ENCODE assay signal across 28 cellular contexts in the genomic region with DNA sequence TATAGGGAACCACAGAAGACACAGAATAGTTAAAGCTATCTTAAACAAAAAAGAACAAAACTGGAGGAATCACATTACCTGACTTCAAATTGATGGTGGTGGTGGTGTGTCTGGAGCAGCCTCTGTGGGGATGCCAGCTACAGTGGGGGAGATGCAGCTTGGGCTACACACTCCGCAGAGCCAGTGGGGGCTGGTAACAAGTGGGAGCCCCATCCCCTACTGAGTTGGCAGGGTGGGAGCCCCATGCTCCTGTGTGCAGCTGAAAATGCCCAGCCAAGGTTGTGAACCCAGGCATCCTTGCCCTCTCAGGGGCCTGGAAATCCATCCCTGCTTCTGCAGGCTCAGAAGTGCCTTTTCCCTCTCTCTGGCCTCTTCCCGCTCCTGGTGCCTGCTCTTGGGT.
"Had no signal": no experiment of that assay in that cellular context is flagged by ENCODE, and none has a peak within 500 bp of the region (broad histone marks: within the 10 kb centered on the region; RNA-seq: fewer than 3 reads in every experiment).

No MANE protein-coding gene starts in this region.

- H3K36me3 ChIP-seq: suprapubic skin, thoracic aorta, thyroid gland, transverse colon, upper lobe of left lung, upper lobe of right lung, uterus, vagina had no signal

- H3K4me3 ChIP-seq: suprapubic skin, testis, thoracic aorta, thyroid gland, tibial artery, tibial nerve, transverse colon, upper lobe of left lung, upper lobe of right lung, uterus, vagina had no signal

- H3K27ac ChIP-seq: suprapubic skin, testis, thoracic aorta, thyroid gland, tibial artery, tibial nerve, transverse colon, upper lobe of left lung, upper lobe of right lung, uterus, vagina had no signal

- H3K4me3 Mint-ChIP-seq: stimulated activated effector memory CD8-positive, alpha-beta T cell treated with anti-CD3 and anti-CD28 coated beads, Interleukin-12 subunit alpha, Interleukin-12 subunit beta, amount 100 ng/mL, for 72 hours; stimulated activated memory B cell treated with anti-CD40 and anti-IgM and Interleukin-4, amounts not matched to agents 10 μg/mL and 1 μg/mL and 100 μg/mL, for 72 hours; stimulated activated naive B cell treated with anti-CD40 and anti-IgM and Interleukin-4, amounts not matched to agents 10 μg/mL and 1 μg/mL and 100 μg/mL, for 72 hours; stimulated activated naive CD8-positive, alpha-beta T cell treated with anti-CD3 and anti-CD28 coated beads, Interleukin-15, amount 100 ng/mL, for 72 hours; stimulated activated naive CD8-positive, alpha-beta T cell treated with anti-CD3 and anti-CD28 coated beads, Interleukin-15, Interleukin-2, amounts not matched to agents 100 ng/mL and 50 ng/mL, for 24 hours; type B pancreatic cell had no signal

- H3K27ac Mint-ChIP-seq: stimulated activated effector memory CD8-positive, alpha-beta T cell treated with anti-CD3 and anti-CD28 coated beads, Interleukin-12 subunit alpha, Interleukin-12 subunit beta, amount 100 ng/mL, for 72 hours; stimulated activated memory B cell treated with anti-CD40 and anti-IgM and Interleukin-4, amounts not matched to agents 10 μg/mL and 1 μg/mL and 100 μg/mL, for 72 hours; stimulated activated naive B cell treated with anti-CD40 and anti-IgM and Interleukin-4, amounts not matched to agents 10 μg/mL and 1 μg/mL and 100 μg/mL, for 72 hours; stimulated activated naive CD8-positive, alpha-beta T cell treated with anti-CD3 and anti-CD28 coated beads, Interleukin-15, amount 100 ng/mL, for 72 hours; stimulated activated naive CD8-positive, alpha-beta T cell treated with anti-CD3 and anti-CD28 coated beads, Interleukin-15, Interleukin-2, amounts not matched to agents 100 ng/mL and 50 ng/mL, for 24 hours; type B pancreatic cell had no signal

- H3K27me3 ChIP-seq: suprapubic skin, testis, thyroid gland, tibial artery, tibial nerve, transverse colon, upper lobe of left lung, upper lobe of right lung, uterus, vagina had no signal

- FAIRE-seq: urothelium cell line had no signal

- H3K4me1 Mint-ChIP-seq: stimulated activated naive CD8-positive, alpha-beta T cell treated with anti-CD3 and anti-CD28 coated beads, Interleukin-15, amount 100 ng/mL, for 72 hours had no signal

- DNase-seq: stimulated activated CD4-positive, alpha-beta T cell treated with anti-CD3 and anti-CD28 coated beads, Interleukin-2, amount 100 ng/mL, for 48 hours; stimulated activated CD4-positive, alpha-beta T cell treated with anti-CD3 and anti-CD28 coated beads, Interleukin-4, amount 100 ng/mL, for 1 hour; stimulated activated CD4-positive, alpha-beta T cell treated with anti-CD3 and anti-CD28 coated beads, Interleukin-4, amount 100 ng/mL, for 24 hours; stimulated activated CD4-positive, alpha-beta T cell treated with anti-CD3 and anti-CD28 coated beads, Interleukin-4, amount 100 ng/mL, for 4 hours; stimulated activated CD8-positive, alpha-beta memory T cell treated with anti-CD3 and anti-CD28 coated beads, Interleukin-4, amount 100 ng/mL, for 48 hours; stimulated activated naive B cell treated with anti-CD40 and anti-IgM and Interleukin-4, amounts not matched to agents 10 μg/mL and 1 μg/mL and 100 μg/mL, for 72 hours; stimulated activated naive CD4-positive, alpha-beta T cell; stimulated activated naive CD4-positive, alpha-beta T cell treated with Interleukin-2 at 50 U/mL for 16 hours; stimulated activated naive CD8-positive, alpha-beta T cell treated with anti-CD3 and anti-CD28 coated beads, Interleukin-15, amount 100 ng/mL, for 72 hours; stimulated activated naive CD8-positive, alpha-beta T cell treated with anti-CD3 and anti-CD28 coated beads, Interleukin-15, Interleukin-2, amounts not matched to agents 100 U/mL and 50 U/mL, for 24 hours; substantia nigra; testis; thyroid gland; tibial artery; transverse colon; trophoblast cell; upper lobe of left lung; upper lobe of right lung; uterus had no signal

- H3K4me1 ChIP-seq: testis, thyroid gland, tibial nerve, transverse colon, upper lobe of left lung, upper lobe of right lung, uterus, vagina had no signal

- H3K27me3 Mint-ChIP-seq: stimulated activated memory B cell treated with anti-CD40 and anti-IgM and Interleukin-4, amounts not matched to agents 10 μg/mL and 1 μg/mL and 100 μg/mL, for 72 hours; stimulated activated naive B cell treated with anti-CD40 and anti-IgM and Interleukin-4, amounts not matched to agents 10 μg/mL and 1 μg/mL and 100 μg/mL, for 72 hours; stimulated activated naive CD8-positive, alpha-beta T cell treated with anti-CD3 and anti-CD28 coated beads, Interleukin-15, amount 100 ng/mL, for 72 hours; stimulated activated naive CD8-positive, alpha-beta T cell treated with anti-CD3 and anti-CD28 coated beads, Interleukin-15, Interleukin-2, amounts not matched to agents 100 ng/mL and 50 ng/mL, for 24 hours; type B pancreatic cell had no signal

- H3K9me3 ChIP-seq: suprapubic skin, testis, thoracic aorta, thyroid gland, tibial artery, tibial nerve, transverse colon, upper lobe of right lung, uterus, vagina had no signal

- ATAC-seq: stimulated activated effector memory CD8-positive, alpha-beta T cell treated with anti-CD3 and anti-CD28 coated beads, Interleukin-12 subunit alpha, Interleukin-12 subunit beta, amount 100 ng/mL, for 72 hours; stimulated activated memory B cell treated with anti-CD40 and anti-IgM and Interleukin-4, amounts not matched to agents 10 μg/mL and 1 μg/mL and 100 μg/mL, for 72 hours; stimulated activated naive B cell treated with anti-CD40 and anti-IgM and Interleukin-4, amounts not matched to agents 10 μg/mL and 1 μg/mL and 100 μg/mL, for 72 hours; stimulated activated naive CD8-positive, alpha-beta T cell treated with anti-CD3 and anti-CD28 coated beads, Interleukin-15, amount 100 ng/mL, for 72 hours; stimulated activated naive CD8-positive, alpha-beta T cell treated with anti-CD3 and anti-CD28 coated beads, Interleukin-15, Interleukin-2, amounts not matched to agents 100 U/mL and 50 U/mL, for 24 hours; upper lobe of right lung had no signal

- H3K9me3 Mint-ChIP-seq: stimulated activated effector memory CD8-positive, alpha-beta T cell treated with anti-CD3 and anti-CD28 coated beads, Interleukin-12 subunit alpha, Interleukin-12 subunit beta, amount 100 ng/mL, for 72 hours; type B pancreatic cell had no signal
